Comparison of ENCODE assay signal across 13 cellular contexts in genomic region chr1:85296980-85297379, GRCh38. TPM values are rescaled to one million over a fixed set of nuclear protein-coding genes. Genes with fewer than 3 reads are reported as not detected.
DNase-seq lines count a peak whose midpoint lies in the region; ATAC-seq and TF ChIP-seq lines count a peak whose summit lies in the region.
"Had no signal": no experiment of that assay in that cellular context is flagged by ENCODE, and none has a peak within 500 bp of the region (broad histone marks: within the 10 kb centered on the region; RNA-seq: fewer than 3 reads in every experiment).

No MANE protein-coding gene starts in this region.

- H3K4me3 Mint-ChIP-seq in Calu3 (ENCODE audit: low read depth, unreplicated experiment): peak overlapping the region; percentile 58
- peak overlapping the region; percentile 53 for H3K4me3 Mint-ChIP-seq in stimulated activated effector memory CD8-positive, alpha-beta T cell treated with anti-CD3 and anti-CD28 coated beads, Interleukin-12 subunit alpha, Interleukin-12 subunit beta, amount 100 ng/mL, for 72 hours
- H3K4me3 Mint-ChIP-seq: activated CD4-positive, alpha-beta memory T cell treated with anti-CD3 and anti-CD28 coated beads for 36 hours; type B pancreatic cell had no signal

- WGBS in gastroesophageal sphincter (ENCODE audit: low coverage in 1 of 2), 2 donors: 23 to 30% methylated on average over 1 of the region's 1 CpG

- H3K79me2 ChIP-seq in fibroblast of lung (ENCODE audit: control insufficient read depth, insufficient read depth, low read length): no peaks in the 10 kb centered on the region
- H3K79me2 ChIP-seq: parathyroid adenoma had no signal

- no peak overlapping the region for H2AFZ ChIP-seq in fibroblast of lung (ENCODE audit: low read length)
- H2AFZ ChIP-seq: parathyroid adenoma had no signal

- H3K4me1 ChIP-seq in fibroblast of lung (ENCODE audit: control insufficient read depth, extremely low read depth, insufficient read depth, low read length) (peaks cover 26% of the 10 kb centered on the region), gastroesophageal sphincter (peaks cover 0 to 21% (median 9%) of the 10 kb centered on the region in 3 donors)
- H3K4me1 ChIP-seq: parathyroid adenoma had no signal

- no peak overlapping the region for H3K4me3 ChIP-seq in fibroblast of lung (replicated peaks in 1 of 4; ENCODE audit: control extremely low read depth in 1 of 4, insufficient read depth in 1 of 4, low read depth in 3 of 4, low read length in 4 of 4)
- no peak overlapping the region for H3K4me3 ChIP-seq in gastroesophageal sphincter

- peak overlapping the region; percentile 44 for H3K4me2 ChIP-seq in fibroblast of lung (ENCODE audit: extremely low read depth, insufficient read depth, low read length)

- intact Hi-C loops in Calu3 (cut with micrococcal nuclease; ENCODE audit: unreplicated experiment): no loop called here

- no TSS peak for BruUV-seq in Calu3 (replicated peaks; lab: Mats Ljungman, UMichigan)

- no peaks in the 10 kb centered on the region for H4K20me1 ChIP-seq in fibroblast of lung (ENCODE audit: control insufficient read depth, extremely low read depth, insufficient read depth, low read length)

- H3K27ac Mint-ChIP-seq in Calu3 (ENCODE audit: unreplicated experiment): peak overlapping the region; percentile 94
- H3K27ac Mint-ChIP-seq in stimulated activated effector memory CD8-positive, alpha-beta T cell treated with anti-CD3 and anti-CD28 coated beads, Interleukin-12 subunit alpha, Interleukin-12 subunit beta, amount 100 ng/mL, for 72 hours: peak overlapping the region; percentile 85
- H3K27ac Mint-ChIP-seq: activated CD4-positive, alpha-beta memory T cell treated with anti-CD3 and anti-CD28 coated beads for 36 hours had no signal

- no peaks in the 10 kb centered on the region for H3K9me3 ChIP-seq in fibroblast of lung (ENCODE audit: control insufficient read depth, insufficient read depth, low read depth, low read length)
- H3K9me3 ChIP-seq in gastroesophageal sphincter: no peaks in the 10 kb centered on the region

- peaks cover 13% of the 10 kb centered on the region for H3K36me3 Mint-ChIP-seq in Calu3 (ENCODE audit: insufficient read depth, unreplicated experiment)
- peaks cover 8% of the 10 kb centered on the region for H3K36me3 Mint-ChIP-seq in stimulated activated effector memory CD8-positive, alpha-beta T cell treated with anti-CD3 and anti-CD28 coated beads, Interleukin-12 subunit alpha, Interleukin-12 subunit beta, amount 100 ng/mL, for 72 hours
- H3K36me3 Mint-ChIP-seq: activated CD4-positive, alpha-beta memory T cell treated with anti-CD3 and anti-CD28 coated beads for 36 hours; type B pancreatic cell had no signal

- no peaks in the 10 kb centered on the region for H3K9me3 Mint-ChIP-seq in Calu3 (ENCODE audit: low read depth, unreplicated experiment)
- no peaks in the 10 kb centered on the region for H3K9me3 Mint-ChIP-seq in stimulated activated effector memory CD8-positive, alpha-beta T cell treated with anti-CD3 and anti-CD28 coated beads, Interleukin-12 subunit alpha, Interleukin-12 subunit beta, amount 100 ng/mL, for 72 hours
- H3K9me3 Mint-ChIP-seq: activated CD4-positive, alpha-beta memory T cell treated with anti-CD3 and anti-CD28 coated beads for 36 hours; type B pancreatic cell had no signal

- ATAC-seq in SK-N-SH treated with all-trans-retinoic acid at 6 μM for 48 hours: peak; percentile 49
- no peak for ATAC-seq in stimulated activated effector memory CD8-positive, alpha-beta T cell treated with anti-CD3 and anti-CD28 coated beads, Interleukin-12 subunit alpha, Interleukin-12 subunit beta, amount 100 ng/mL, for 72 hours
- ATAC-seq in gastroesophageal sphincter: no peak
- no peak for ATAC-seq in HG03159 (IDR thresholded peaks at IDR 0.05; ENCODE audit: unreplicated experiment)

- TF ChIP-seq POLR2A in gastroesophageal sphincter (IDR thresholded peaks at IDR 0.05): no peak

- CTCF ChIA-PET in Calu3 (lab: Charles Lee): interaction anchor here (1.6 to 2.3 kb wide), 3 partner anchors 11 to 284 kb away, joined by 4 to 8 read pairs (median 7); partner anchors contain the start of genes C1orf52 and CCN1

- H3K27me3 Mint-ChIP-seq in Calu3 (ENCODE audit: unreplicated experiment): no peaks in the 10 kb centered on the region

- TF ChIP-seq CTCF in Calu3 (IDR thresholded peaks at IDR 0.05; ENCODE audit: unreplicated experiment): no peak
- no peak for TF ChIP-seq CTCF in fibroblast of lung (conservative IDR thresholded peaks at IDR 0.05 in 1 of 2, IDR thresholded peaks at IDR 0.05 in 1 of 2; ENCODE audit: low read depth in 1 of 2, low read length in 2 of 2)
- no peak for TF ChIP-seq CTCF in gastroesophageal sphincter (IDR thresholded peaks at IDR 0.05)

- H3K4me1 Mint-ChIP-seq in Calu3 (ENCODE audit: low read depth, unreplicated experiment): peaks cover 61% of the 10 kb centered on the region
- H3K4me1 Mint-ChIP-seq in stimulated activated effector memory CD8-positive, alpha-beta T cell treated with anti-CD3 and anti-CD28 coated beads, Interleukin-12 subunit alpha, Interleukin-12 subunit beta, amount 100 ng/mL, for 72 hours: peaks cover 29% of the 10 kb centered on the region

- H3K27me3 ChIP-seq in fibroblast of lung (ENCODE audit: control insufficient read depth, insufficient read depth, low read length): no peaks in the 10 kb centered on the region
- no peaks in the 10 kb centered on the region for H3K27me3 ChIP-seq in gastroesophageal sphincter

- no peak for TF ChIP-seq EP300 in gastroesophageal sphincter (IDR thresholded peaks at IDR 0.05)

- H3K36me3 ChIP-seq in fibroblast of lung (ENCODE audit: control insufficient read depth, insufficient read depth, low read length) (no peaks in the 10 kb centered on the region), gastroesophageal sphincter (no peaks in the 10 kb centered on the region)

- H3K27ac ChIP-seq in fibroblast of lung (ENCODE audit: insufficient read depth, low read length) (no peak overlapping the region), gastroesophageal sphincter (peak overlapping the region in 2 of 4 donors; percentile 66 to 75)
- H3K27ac ChIP-seq: parathyroid adenoma had no signal

- DNase-seq in Calu3 (no peak), fibroblast of lung (ENCODE audit: low read depth in 2 of 2) (peak in 1 of 2 donors; percentile 78), NCI-H146 treated with DMSO at 0.1 percent for 48 hours (lab: John Stamatoyannopoulos, UW; ENCODE audit: unreplicated experiment) (no peak), D341Med (ENCODE audit: low spot score) (no peak)
- no peak for DNase-seq in stimulated activated effector memory CD8-positive, alpha-beta T cell treated with anti-CD3 and anti-CD28 coated beads, Interleukin-12 subunit alpha, Interleukin-12 subunit beta, amount 100 ng/mL, for 72 hours (ENCODE audit: low spot score in 2 of 2)
- DNase-seq: amniotic stem cell, erythroblast had no signal

- no peak overlapping the region for H3K9ac ChIP-seq in fibroblast of lung (ENCODE audit: insufficient read depth, low read length)
- H3K9ac ChIP-seq: parathyroid adenoma had no signal

TF ChIP-seq in SK-N-SH treated with all-trans-retinoic acid at 6 μM for 48 hours, 23 proteins besides CTCF, POLR2A, EP300 and RAD21:
- TF ChIP-seq ZNF8 (CRISPR knock-in tag; IDR thresholded peaks at IDR 0.05): no peak

RNA-seq across cellular contexts. Expression of gene BCL10, which starts 20.5 kb away (rescaled TPM):
- total RNA-seq in Calu3 (2022): 57.7 and 59.1 TPM in 2 replicates
- 21.3 and 30.2 TPM in 2 replicates for total RNA-seq in fibroblast of lung
- 18.8 and 20.1 TPM in 2 replicates for polyA plus RNA-seq in fibroblast of lung
- 20.1 and 20.2 TPM in 2 replicates for polyA plus RNA-seq in fibroblast of lung (2012)
- polyA minus RNA-seq in fibroblast of lung (ENCODE audit: low replicate concordance): 13.4 and 17.8 TPM in 2 replicates
- 10 to 100 TPM in 2 of 4 donors, 1 to 10 TPM in 2; 9.4 to 21.3 (median 10.6) TPM for total RNA-seq in gastroesophageal sphincter

RNA-seq across cellular contexts. Expression of gene C1orf52, which starts 37.5 kb away (rescaled TPM):
- total RNA-seq in Calu3 (2022): 29.7 TPM in 2 replicates
- total RNA-seq in fibroblast of lung: 10.0 and 11.4 TPM in 2 replicates
- polyA plus RNA-seq in fibroblast of lung: 16.4 and 24.7 TPM in 2 replicates
- 17.1 and 25.7 TPM in 2 replicates for polyA plus RNA-seq in fibroblast of lung (2012)
- 3.0 and 26.7 TPM in 2 replicates for polyA minus RNA-seq in fibroblast of lung (ENCODE audit: low replicate concordance)
- 10 to 100 TPM; 12.7 to 27.2 (median 21.0) TPM for total RNA-seq in gastroesophageal sphincter
